8 cellular contexts compared by ENCODE assay signal in genomic region chr1:62688687-62689085, GRCh38. TPM values are rescaled to one million over a fixed set of nuclear protein-coding genes. Genes with fewer than 3 reads are reported as not detected.
DNase-seq lines count a peak whose midpoint lies in the region; ATAC-seq lines count a peak whose summit lies in the region.

No MANE protein-coding gene starts in this region.

- H3K4me1 ChIP-seq in mucosa of rectum (ENCODE audit: control insufficient read depth in 2 of 2, insufficient read depth in 2 of 2, low read length in 2 of 2): peaks cover 6 to 28% of the 10 kb centered on the region in 2 donors

- no peaks in the 10 kb centered on the region for H3K9me3 ChIP-seq in mucosa of rectum (ENCODE audit: control insufficient read depth in 2 of 2, low read length in 2 of 2)

- H3K4me3 ChIP-seq in mucosa of rectum (ENCODE audit: low read length in 2 of 2): peak overlapping the region; percentile 63 to 86

- DNase-seq in ACHN: peak; percentile 26
- peak; percentile 68 for DNase-seq in M059J (ENCODE audit: low read depth)
- peak; percentile 2 for DNase-seq in central memory CD4-positive, alpha-beta T cell
- DNase-seq in SK-N-DZ (ENCODE audit: low spot score): no peak
- no peak for DNase-seq in AG20443 (ENCODE audit: low spot score)

- H3K36me3 ChIP-seq in mucosa of rectum (ENCODE audit: control insufficient read depth in 2 of 2, insufficient read depth in 2 of 2, low read length in 2 of 2): no peaks in the 10 kb centered on the region

- in situ Hi-C loops in ACHN (cut with HindIII; ENCODE audit: low pct_ligation_motif_present, low pct_unique_long_range_greater_than_20kb, low sequenced_read_pairs): no loop called here

- peak overlapping the region; percentile 82 to 92 for H3K9ac ChIP-seq in mucosa of rectum (ENCODE audit: low read depth in 1 of 2, low read length in 2 of 2)

- ATAC-seq in GM19372 (IDR thresholded peaks at IDR 0.05; ENCODE audit: low read depth, unreplicated experiment) (peak; percentile 9), HG02885 (IDR thresholded peaks at IDR 0.05; ENCODE audit: poor library complexity, unreplicated experiment) (no peak)

- no peaks in the 10 kb centered on the region for H3K27me3 ChIP-seq in mucosa of rectum (ENCODE audit: control insufficient read depth in 2 of 2, insufficient read depth in 2 of 2, low read length in 2 of 2)

- H3K27ac ChIP-seq in mucosa of rectum (ENCODE audit: low read depth in 2 of 2, low read length in 2 of 2): peak overlapping the region; percentile 83 to 84

RNA-seq across cellular contexts. Expression of gene DOCK7, which starts 0.5 kb away (rescaled TPM):
- 22.6 and 48.4 TPM in 2 replicates for total RNA-seq in M059J (2014; rRNA removed; shearing (Covaris generic))
- polyA plus RNA-seq in SK-N-DZ (2014; cell fraction: cytosol; rRNA removed): 33.6 and 36.9 TPM in 2 replicates
- 32.0 and 39.3 TPM in 2 replicates for polyA plus RNA-seq in SK-N-DZ (2014; cell fraction: nucleus; rRNA removed)

Comparison
In these comparisons a context has a peak if more than half of its experiments do, and no peak if none do; other contexts are left out.
1. DNase-seq: peak in ACHN (single experiment), M059J (single experiment) and central memory CD4-positive, alpha-beta T cell (single experiment); none in SK-N-DZ (single experiment) and AG20443 (single experiment).